In the genomic region with DNA sequence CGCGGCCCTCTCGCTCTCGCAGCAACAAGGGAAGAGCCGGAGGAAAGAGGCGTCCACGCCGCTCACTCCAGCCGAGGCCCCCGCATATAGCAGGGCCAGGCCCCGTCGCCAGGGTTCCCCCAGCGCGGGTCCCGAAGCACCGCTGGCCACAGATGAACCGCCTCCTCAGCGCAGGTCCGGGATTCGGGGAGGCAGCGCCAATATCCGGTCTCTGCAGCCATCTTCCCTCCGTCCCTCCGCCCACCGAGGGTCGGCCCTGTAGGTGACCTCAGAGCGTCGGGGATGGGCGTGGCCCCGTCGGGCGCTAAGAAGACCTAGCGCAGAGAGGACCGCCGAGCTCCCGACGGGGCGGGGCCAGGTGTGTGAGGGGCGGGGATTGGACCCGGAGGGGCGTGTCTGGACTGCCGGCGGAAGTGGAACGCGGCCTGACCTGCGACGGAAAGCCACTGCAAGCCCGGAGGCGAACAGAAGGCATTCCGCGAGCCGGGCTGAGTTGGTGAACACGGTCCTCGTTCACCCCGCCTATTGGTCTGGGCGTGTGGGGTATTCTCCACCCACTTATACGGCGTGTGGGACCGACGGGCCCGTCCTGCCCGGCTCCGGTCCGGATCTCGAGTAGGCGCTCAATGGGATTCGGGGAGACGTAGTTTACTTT, we compare ENCODE assay signal across 8 cellular contexts. TPM values are rescaled to one million over a fixed set of nuclear protein-coding genes. Genes with fewer than 3 reads are reported as not detected.
DNase-seq lines count a peak whose midpoint lies in the region; ATAC-seq and TF ChIP-seq lines count a peak whose summit lies in the region.

No MANE protein-coding gene starts in this region.

- H3K4me3 ChIP-seq in PC-9, result peak overlapping the region; percentile 75
- peak overlapping the region; percentile 68 to 90 for H3K4me3 ChIP-seq in esophagus (ENCODE audit: low read depth in 1 of 2, low read length in 2 of 2)
- H3K4me3 ChIP-seq in mucosa of stomach (ENCODE audit: low read length), result peak overlapping the region; percentile 87

- intact Hi-C loops in PC-9 (cut with micrococcal nuclease; ENCODE audit: unreplicated experiment), result loop anchor here (1.0 to 2.0 kb wide), 3 partner anchors 26 to 229 kb away; partner anchors contain the start of genes FAH, MTHFS and ZFAND6

- 0% methylated on average over 62 to 68 of the region's 68 CpGs for WGBS in esophagus, 2 donors

- peak overlapping the region; percentile 95 for H3K4me3 Mint-ChIP-seq in activated T-cell treated with anti-CD3 and anti-CD28 coated beads, Interleukin-2, amount 50 U/mL, for 4 hours

- CTCF ChIA-PET in PC-9 (lab: Charles Lee), result interaction anchor here (0.5 kb wide), 1 partner anchor 1624 kb away, joined by 3 read pairs; the partner anchor contains the start of gene SKIC8

- H3K27ac ChIP-seq in PC-9, result peak overlapping the region; percentile 77
- peak overlapping the region; percentile 96 to 99 for H3K27ac ChIP-seq in esophagus (ENCODE audit: low read depth in 2 of 2, low read length in 1 of 2)

- in situ Hi-C loops in KBM-7 (cut with MboI; ENCODE audit: low pct_unique_long_range_greater_than_20kb, low sequenced_read_pairs), result no loop called here

- H3K9me3 ChIP-seq in PC-9 (ENCODE audit: insufficient read depth, low read depth), result peaks cover 14% of the 10 kb centered on the region
- peaks cover 10 to 14% of the 10 kb centered on the region in 2 donors for H3K9me3 ChIP-seq in esophagus (ENCODE audit: control insufficient read depth in 2 of 2, insufficient read depth in 1 of 2, low read depth in 1 of 2, low read length in 1 of 2)
- H3K9me3 ChIP-seq in mucosa of stomach (ENCODE audit: control insufficient read depth, low read length), result peaks cover 11% of the 10 kb centered on the region

- H3K27me3 ChIP-seq in PC-9 (ENCODE audit: insufficient read depth, low read depth), result no peaks in the 10 kb centered on the region
- H3K27me3 ChIP-seq in esophagus (ENCODE audit: control insufficient read depth in 1 of 2, insufficient read depth in 2 of 2, low read length in 2 of 2), result no peaks in the 10 kb centered on the region
- no peaks in the 10 kb centered on the region for H3K27me3 ChIP-seq in mucosa of stomach (ENCODE audit: control insufficient read depth, insufficient read depth, low read length)

- no peaks in the 10 kb centered on the region for H3K27me3 Mint-ChIP-seq in activated T-cell treated with anti-CD3 and anti-CD28 coated beads, Interleukin-2, amount 50 U/mL, for 4 hours (ENCODE audit: low read depth)

- peak overlapping the region; percentile 95 for H3K9ac ChIP-seq in mucosa of stomach (ENCODE audit: low read length)

- H3K4me1 Mint-ChIP-seq in activated T-cell treated with anti-CD3 and anti-CD28 coated beads, Interleukin-2, amount 50 U/mL, for 4 hours (ENCODE audit: low read depth), result peaks cover 23% of the 10 kb centered on the region

- DNase-seq in DMS53 treated with DMSO at 0.1 percent for 48 hours (lab: John Stamatoyannopoulos, UW; ENCODE audit: unreplicated experiment) (peak; percentile 91), KBM-7 (peak; percentile 100), PC-9 (peak; percentile 91 to 99)
- DNase-seq in activated T-cell treated with anti-CD3 and anti-CD28 coated beads, Interleukin-2, amount 50 U/mL, for 4 hours, result peak; percentile 99
- peak; percentile 100 for DNase-seq in stimulated activated CD8-positive, alpha-beta memory T cell treated with anti-CD3 and anti-CD28 coated beads, Interleukin-4, amount 100 ng/mL, for 48 hours

- ATAC-seq in GM21723 (IDR thresholded peaks at IDR 0.05; ENCODE audit: unreplicated experiment), result peak; percentile 96
- peak; percentile 94 to 97 for ATAC-seq in activated T-cell treated with anti-CD3 and anti-CD28 coated beads, Interleukin-2, amount 50 U/mL, for 4 hours

- H3K36me3 ChIP-seq in PC-9 (ENCODE audit: low read depth), result peaks cover 15% of the 10 kb centered on the region
- peaks cover 0 to 3% of the 10 kb centered on the region in 2 donors for H3K36me3 ChIP-seq in esophagus (ENCODE audit: control insufficient read depth in 2 of 2, insufficient read depth in 2 of 2, low read length in 1 of 2)
- H3K36me3 ChIP-seq in mucosa of stomach (ENCODE audit: control insufficient read depth, insufficient read depth, low read length), result no peaks in the 10 kb centered on the region

- no peak for TF ChIP-seq CTCF in PC-9 (conservative IDR thresholded peaks at IDR 0.05)

- peak overlapping the region; percentile 75 for H3K4me2 ChIP-seq in PC-9

- H3K9me2 ChIP-seq in PC-9 (ENCODE audit: insufficient read depth), result no peaks in the 10 kb centered on the region

- POLR2A ChIA-PET in PC-9 (lab: Charles Lee; ENCODE audit: unreplicated experiment), result interaction anchor here (0.6 to 0.8 kb wide), 12 partner anchors 11 to 913 kb away, joined by 3 to 12 read pairs (median 4); no protein-coding TSS in a partner anchor

- H3F3A ChIP-seq in PC-9 (ENCODE audit: insufficient read depth, low read depth), result peaks cover 8% of the 10 kb centered on the region

- BruUV-seq in PC-9 (replicated peaks; lab: Mats Ljungman, UMichigan), result no TSS peak

- peaks cover 9% of the 10 kb centered on the region for H3K9me3 Mint-ChIP-seq in activated T-cell treated with anti-CD3 and anti-CD28 coated beads, Interleukin-2, amount 50 U/mL, for 4 hours

- H3K4me1 ChIP-seq in PC-9 (replicated peaks; ENCODE audit: insufficient read depth) (0 out of 2 replicates have a peak, but pooled peaks cover 8% of the 10 kb centered on the region), esophagus (ENCODE audit: control insufficient read depth in 2 of 2, insufficient read depth in 2 of 2, low read length in 1 of 2) (peaks cover 0 to 3% of the 10 kb centered on the region in 2 donors), mucosa of stomach (ENCODE audit: control insufficient read depth, insufficient read depth, low read length) (peaks cover 6% of the 10 kb centered on the region)

- peaks cover 21% of the 10 kb centered on the region for H3K36me3 Mint-ChIP-seq in activated T-cell treated with anti-CD3 and anti-CD28 coated beads, Interleukin-2, amount 50 U/mL, for 4 hours (ENCODE audit: insufficient read depth)

- no peaks in the 10 kb centered on the region for H4K20me1 ChIP-seq in PC-9 (ENCODE audit: insufficient read depth)

- H3K79me2 ChIP-seq in PC-9 (ENCODE audit: low read depth), result peaks cover 27% of the 10 kb centered on the region

- H2AFZ ChIP-seq in PC-9, result peak overlapping the region; percentile 91

RNA-seq across cellular contexts. Expression of gene MTHFS, which starts 26.8 kb away (rescaled TPM):
- 27.1 and 33.6 TPM in 2 replicates for total RNA-seq in PC-9 (2021)
- total RNA-seq in activated T-cell treated with anti-CD3 and anti-CD28 coated beads, Interleukin-2, amount 50 U/mL, for 4 hours, result 10 to 100 TPM; 30.5 to 34.8 (median 33.1) TPM
- 10 to 100 TPM; 17.1 to 32.8 TPM for polyA plus RNA-seq in esophagus

RNA-seq across cellular contexts. Expression of gene BCL2A1, which starts 47.4 kb away (rescaled TPM):
- total RNA-seq in PC-9 (2021), result not detected in 2 replicates
- 100 to 1,000 TPM; 274 to 308 (median 298) TPM for total RNA-seq in activated T-cell treated with anti-CD3 and anti-CD28 coated beads, Interleukin-2, amount 50 U/mL, for 4 hours
- polyA plus RNA-seq in esophagus, result 1 to 10 TPM in 1 of 2 donors, under 1 TPM in 1; 0.89 to 1.6 TPM

Comparison
In these comparisons a context has a peak if more than half of its experiments do, and no peak if none do; other contexts are left out.
1. Peak in every context shown above with its lines: DNase-seq, ATAC-seq, H3K4me3 ChIP-seq and H3K27ac ChIP-seq.
2. RNA of gene BCL2A1, which starts 47.4 kb away (total RNA-seq): 274 to 308 TPM in activated T-cell treated with anti-CD3 and anti-CD28 coated beads, Interleukin-2, amount 50 U/mL, for 4 hours; not detected in PC-9; every median in the first group is over 100 times any median in the second.